In genomic region chr2:74947703-74948102, GRCh38 we compare ENCODE assay signal across 17 cellular contexts.
"Had no signal": no experiment of that assay in that cellular context is flagged by ENCODE, and none has a peak within 500 bp of the region (broad histone marks: within the 10 kb centered on the region; RNA-seq: fewer than 3 reads in every experiment).

No MANE protein-coding gene starts in this region.

- H3K4me3 Mint-ChIP-seq: activated CD4-positive, alpha-beta T cell treated with anti-CD3 and anti-CD28 coated beads, Interleukin-2, amount 10 ng/mL, durations not matched to agents 7 days and 5 days; effector memory CD8-positive, alpha-beta T cell; nephron; stimulated activated naive B cell treated with anti-CD40 and anti-IgM and Interleukin-4, amounts not matched to agents 10 μg/mL and 1 μg/mL and 100 μg/mL, for 72 hours had no signal

- H3K4me1 Mint-ChIP-seq: nephron had no signal

- H3K27me3 Mint-ChIP-seq: activated CD4-positive, alpha-beta T cell treated with anti-CD3 and anti-CD28 coated beads, Interleukin-2, amount 10 ng/mL, durations not matched to agents 7 days and 5 days; effector memory CD8-positive, alpha-beta T cell had no signal

- DNase-seq: activated CD4-positive, alpha-beta T cell treated with anti-CD3 and anti-CD28 coated beads, Interleukin-2, amount 10 ng/mL, durations not matched to agents 7 days and 5 days; activated effector memory CD4-positive, alpha-beta T cell treated with anti-CD3 and anti-CD28 coated beads, Interleukin-2, amount 50 U/mL, for 16 hours; amniotic stem cell; body of pancreas; effector memory CD8-positive, alpha-beta T cell; erythroblast; psoas muscle; spleen; stimulated activated CD4-positive, alpha-beta T cell treated with anti-CD3 and anti-CD28 coated beads, Interleukin-1b, Interleukin-23, amount 100 ng/mL, for 48 hours; stimulated activated naive B cell treated with anti-CD40 and anti-IgM and Interleukin-4, amounts not matched to agents 10 μg/mL and 1 μg/mL and 100 μg/mL, for 72 hours; T-helper 9 cell had no signal

- H3K4me3 ChIP-seq: body of pancreas, psoas muscle, spleen, tibial nerve had no signal

- FAIRE-seq: islet of Langerhans had no signal

- H3K27me3 ChIP-seq: body of pancreas, spleen, tibial nerve had no signal

- H3K9me3 ChIP-seq: body of pancreas, psoas muscle had no signal

- H3K4me1 ChIP-seq: body of pancreas, psoas muscle, tibial nerve had no signal

- H3K9me3 Mint-ChIP-seq: effector memory CD8-positive, alpha-beta T cell had no signal

- H3K27ac Mint-ChIP-seq: activated CD4-positive, alpha-beta T cell treated with anti-CD3 and anti-CD28 coated beads, Interleukin-2, amount 10 ng/mL, durations not matched to agents 7 days and 5 days; activated naive CD4-positive, alpha-beta T cell treated with anti-CD3 and anti-CD28 coated beads, Interleukin-2, amount 50 U/mL, for 72 hours; effector memory CD8-positive, alpha-beta T cell; nephron; stimulated activated naive B cell treated with anti-CD40 and anti-IgM and Interleukin-4, amounts not matched to agents 10 μg/mL and 1 μg/mL and 100 μg/mL, for 72 hours had no signal

- ATAC-seq: activated naive CD4-positive, alpha-beta T cell treated with anti-CD3 and anti-CD28 coated beads, Interleukin-2, amount 50 U/mL, for 72 hours; body of pancreas; effector memory CD8-positive, alpha-beta T cell; left lobe of liver; psoas muscle; sciatic nerve; stimulated activated naive B cell treated with anti-CD40 and anti-IgM and Interleukin-4, amounts not matched to agents 10 μg/mL and 1 μg/mL and 100 μg/mL, for 72 hours had no signal

- H3K27ac ChIP-seq: body of pancreas, psoas muscle, spleen, tibial nerve had no signal
